1 cellular context compared by ENCODE assay signal in genomic region chr5:167767775-167768174, GRCh38.
TF ChIP-seq lines count a peak whose summit lies in the region.

No MANE protein-coding gene starts in this region.

TF ChIP-seq in IMR-90, 13 proteins besides CTCF, POLR2A, EP300 and RAD21 (continued from another document):
- TF ChIP-seq ELK1 (IDR thresholded peaks at IDR 0.05; ENCODE audit: borderline replicate concordance, low read depth, low read length), result no peak
TF ChIP-seq in IMR-90: peak in this region for 0.
